8 cellular contexts compared by ENCODE assay signal in the genomic region with DNA sequence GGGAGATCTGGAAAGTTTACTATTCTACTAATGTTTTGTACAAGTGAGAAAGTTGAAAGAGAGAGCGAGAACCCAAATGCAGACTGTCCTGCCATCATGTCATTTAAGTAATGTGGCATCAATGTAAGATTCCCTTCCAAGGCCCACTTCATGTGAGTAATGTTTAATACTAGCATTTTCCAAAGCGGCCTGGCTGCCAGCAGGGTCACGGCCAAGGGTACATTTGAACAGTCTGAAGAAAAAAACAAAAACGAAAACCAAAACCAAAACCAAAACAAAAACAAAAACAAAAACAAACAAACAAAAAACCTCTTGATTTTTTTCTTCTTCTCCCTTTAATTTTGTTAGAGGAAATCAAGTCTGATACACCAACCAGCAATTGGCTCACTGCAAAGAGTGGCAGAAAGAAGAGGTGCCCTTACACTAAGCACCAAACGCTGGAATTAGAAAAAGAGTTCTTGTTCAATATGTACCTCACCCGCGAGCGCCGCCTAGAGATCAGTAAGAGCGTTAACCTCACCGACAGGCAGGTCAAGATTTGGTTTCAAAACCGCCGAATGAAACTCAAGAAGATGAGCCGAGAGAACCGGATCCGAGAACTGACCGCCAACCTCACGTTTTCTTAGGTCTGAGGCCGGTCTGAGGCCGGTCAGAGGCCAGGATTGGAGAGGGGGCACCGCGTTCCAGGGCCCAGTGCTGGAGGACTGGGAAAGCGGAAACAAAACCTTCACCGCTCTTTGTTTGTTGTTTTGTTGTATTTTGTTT. TPM values are rescaled to one million over a fixed set of nuclear protein-coding genes. Genes with fewer than 3 reads are reported as not detected.
A peak's percentile ranks its signal among the peaks of the same experiment; 100 is the strongest.
DNase-seq lines count a peak whose midpoint lies in the region; ATAC-seq and TF ChIP-seq lines count a peak whose summit lies in the region.

No MANE protein-coding gene starts in this region.

- POLR2A ChIA-PET in Panc1 (lab: Charles Lee) = no interaction called here

- H3K4me3 ChIP-seq in Panc1 (ENCODE audit: low read depth in 2 of 2, low read length in 2 of 2) (peak overlapping the region; percentile 22 to 43; a peak in 3 of 4 replicates), foreskin fibroblast (ENCODE audit: low read depth in 1 of 2, low read length in 2 of 2) (no peak overlapping the region)

- in situ Hi-C loops in GM13976 (cut with MboI; ENCODE audit: low sequenced_read_pairs, unreplicated experiment) (no loop called here), Panc1 (cut with HindIII; ENCODE audit: low pct_unique_long_range_greater_than_20kb, low sequenced_read_pairs) (no loop called here)

- peaks cover under 1% of the 10 kb centered on the region; the same call in 1 of the 2 replicates for H3K27me3 ChIP-seq in Panc1 (ENCODE audit: control insufficient read depth, insufficient read depth, low read length)

- BruUV-seq in Panc1 (replicated peaks; lab: Mats Ljungman, UMichigan) = no TSS peak

- intact Hi-C loops in Panc1 (cut with micrococcal nuclease; ENCODE audit: unreplicated experiment) = no loop called here

- ATAC-seq in Panc1 = peak; percentile 62; the same call in 1 of the 2 replicates

- CTCF ChIA-PET in Panc1 (lab: Charles Lee) = no interaction called here

- TF ChIP-seq CTCF in GM13976 (IDR thresholded peaks at IDR 0.05; ENCODE audit: borderline replicate concordance, control extremely low read depth, extremely low read depth, insufficient read depth, missing control alignments) = peak; percentile 19
- TF ChIP-seq CTCF in Panc1 (IDR thresholded peaks at IDR 0.05) = peak; percentile 89
- peak; percentile 34 for TF ChIP-seq CTCF in foreskin fibroblast (IDR thresholded peaks at IDR 0.05; ENCODE audit: low read depth, low read length)

- H3K36me3 ChIP-seq in Panc1 (ENCODE audit: control insufficient read depth, insufficient read depth, low read length) = no peaks in the 10 kb centered on the region

- H3K9me3 ChIP-seq in Panc1 (ENCODE audit: control insufficient read depth, insufficient read depth, low read depth, low read length) = no peaks in the 10 kb centered on the region

- DNase-seq in AG20443 (ENCODE audit: low spot score) = peak; percentile 35
- DNase-seq in GM13976 (ENCODE audit: low spot score) = no peak
- DNase-seq in Panc1 (ENCODE audit: low read depth, low spot score) = no peak
- no peak for DNase-seq in foreskin fibroblast
- DNase-seq in anterior cingulate cortex (lab: John Stamatoyannopoulos, UW) = no peak
- no peak for DNase-seq in NCI-H526 (lab: John Stamatoyannopoulos, UW)
- DNase-seq in activated CD8-positive, alpha-beta memory T cell treated with anti-CD3 and anti-CD28 coated beads for 24 hours = no peak
- no peak for DNase-seq in NCI-H69 (lab: John Stamatoyannopoulos, UW)

- no peak overlapping the region for H3K27ac ChIP-seq in Panc1 (ENCODE audit: low read length)

- no peaks in the 10 kb centered on the region for H3K4me1 ChIP-seq in Panc1 (ENCODE audit: control insufficient read depth, insufficient read depth, low read length)

RNA-seq across cellular contexts. Expression of gene HOXD10, which starts 2.2 kb away (rescaled TPM):
- not detected for total RNA-seq in Panc1 (2021; ENCODE audit: unreplicated experiment)
- 0.46 TPM for polyA plus RNA-seq in Panc1 (2012; ENCODE audit: insufficient read length)

RNA-seq across cellular contexts. Expression of gene HOXD9, which starts 3.7 kb away (rescaled TPM):
- 0.15 TPM for total RNA-seq in Panc1 (2021; ENCODE audit: unreplicated experiment)
- 0.19 TPM for polyA plus RNA-seq in Panc1 (2012; ENCODE audit: insufficient read length)

RNA-seq across cellular contexts. Expression of gene HOXD8, which starts 10.7 kb away (rescaled TPM):
- total RNA-seq in Panc1 (2021; ENCODE audit: unreplicated experiment) = not detected
- polyA plus RNA-seq in Panc1 (2012; ENCODE audit: insufficient read length) = not detected

RNA-seq across cellular contexts. Expression of gene HOXD11, which starts 11.7 kb away (rescaled TPM):
- 0.49 TPM for total RNA-seq in Panc1 (2021; ENCODE audit: unreplicated experiment)
- polyA plus RNA-seq in Panc1 (2012; ENCODE audit: insufficient read length) = 0.35 TPM

RNA-seq across cellular contexts. Expression of gene HOXD12, which starts 19.2 kb away (rescaled TPM):
- total RNA-seq in Panc1 (2021; ENCODE audit: unreplicated experiment) = 0.13 TPM
- polyA plus RNA-seq in Panc1 (2012; ENCODE audit: insufficient read length) = not detected

Comparison
In these comparisons a context has a peak if more than half of its experiments do, and no peak if none do; other contexts are left out.
1. CTCF ChIP-seq: peak in every context shown above with its lines; median percentile 89 in Panc1; 34 in foreskin fibroblast; 19 in GM13976.
2. H3K4me3 ChIP-seq: peak in Panc1 (2 of 2); none in foreskin fibroblast (0 of 2).